In genomic region chr4:26131711-26132110, GRCh38 we compare ENCODE assay signal across 11 cellular contexts.
DNase-seq lines count a peak whose midpoint lies in the region; ATAC-seq and TF ChIP-seq lines count a peak whose summit lies in the region.
"Had no signal": no experiment of that assay in that cellular context is flagged by ENCODE, and none has a peak within 500 bp of the region (broad histone marks: within the 10 kb centered on the region; RNA-seq: fewer than 3 reads in every experiment).

No MANE protein-coding gene starts in this region.

- no peaks in the 10 kb centered on the region for H3K79me2 ChIP-seq in Loucy (ENCODE audit: insufficient read depth, low read length)

- no peaks in the 10 kb centered on the region for H3F3A ChIP-seq in Loucy (ENCODE audit: low read depth)

- H3K27me3 ChIP-seq in Loucy (ENCODE audit: insufficient read depth, low read length, poor library complexity, severe bottlenecking) (no peaks in the 10 kb centered on the region), testis (no peaks in the 10 kb centered on the region)
- H3K27me3 ChIP-seq: heart left ventricle had no signal

- DNase-seq in stimulated activated CD8-positive, alpha-beta memory T cell treated with anti-CD3 and anti-CD28 coated beads, Interleukin-12 subunit alpha, Interleukin-12 subunit beta, amount 100 ng/mL, for 1 hour (ENCODE audit: low read depth) = peak; percentile 12
- DNase-seq in testis (no peak), NCI-H446 treated with DMSO at 0.1 percent for 48 hours (lab: John Stamatoyannopoulos, UW) (no peak), DMS 273 treated with DMSO at 0.1 percent for 48 hours (lab: John Stamatoyannopoulos, UW) (no peak)
- DNase-seq: heart left ventricle; stimulated activated CD4-positive, alpha-beta T cell treated with anti-CD3 and anti-CD28 coated beads, Interleukin-4, amount 100 ng/mL, for 1 hour; WERI-Rb-1 had no signal

- 74 to 87% methylated on average over 6 of the region's 6 CpGs for WGBS in testis, 2 donors

- H3K27ac ChIP-seq in testis = no peak overlapping the region
- H3K27ac ChIP-seq: heart left ventricle, WERI-Rb-1 had no signal

- no peaks in the 10 kb centered on the region for H3K36me3 ChIP-seq in Loucy (ENCODE audit: insufficient read depth, low read length)
- H3K36me3 ChIP-seq in testis (ENCODE audit: low read depth, missing control alignments) = no peaks in the 10 kb centered on the region
- H3K36me3 ChIP-seq: heart left ventricle, WERI-Rb-1 had no signal

- H3K9me3 ChIP-seq in Loucy (ENCODE audit: insufficient read depth, low read depth, low read length) = no peaks in the 10 kb centered on the region
- H3K9me3 ChIP-seq in testis = no peaks in the 10 kb centered on the region

- peak overlapping the region; percentile 25 for H3K4me2 ChIP-seq in Loucy (ENCODE audit: low read depth, low read length, poor library complexity, severe bottlenecking)

- no peak overlapping the region for H3K4me3 ChIP-seq in Loucy (ENCODE audit: low read length, poor library complexity, severe bottlenecking)
- H3K4me3 ChIP-seq in testis = no peak overlapping the region
- H3K4me3 ChIP-seq: heart left ventricle had no signal

- ATAC-seq in GM18867 (IDR thresholded peaks at IDR 0.05; ENCODE audit: unreplicated experiment) (peak; percentile 62), GM21717 (IDR thresholded peaks at IDR 0.05; ENCODE audit: unreplicated experiment) (peak; percentile 57), HG03378 (IDR thresholded peaks at IDR 0.05; ENCODE audit: unreplicated experiment) (no peak)
- ATAC-seq: heart left ventricle had no signal

- H3K4me1 ChIP-seq in Loucy (ENCODE audit: insufficient read depth, low read length, poor library complexity, severe bottlenecking) (peaks cover 12% of the 10 kb centered on the region), testis (no peaks in the 10 kb centered on the region)
- H3K4me1 ChIP-seq: heart left ventricle had no signal

- intact Hi-C loops in testis (cut with DNase I; ENCODE audit: low total_unique reads) = no loop called here

- H3K9ac ChIP-seq in Loucy (ENCODE audit: low read depth, low read length, poor library complexity, severe bottlenecking) = no peak overlapping the region

- no peak overlapping the region for H2AFZ ChIP-seq in Loucy (ENCODE audit: low read length)

- TF ChIP-seq CTCF in Loucy (conservative IDR thresholded peaks at IDR 0.05; ENCODE audit: low read length) = no peak
- no peak for TF ChIP-seq CTCF in testis (IDR thresholded peaks at IDR 0.05)

- H4K20me1 ChIP-seq in Loucy (ENCODE audit: insufficient read depth, low read length, poor library complexity, severe bottlenecking) = no peaks in the 10 kb centered on the region

- H3K9me2 ChIP-seq in Loucy (replicated peaks; ENCODE audit: low read depth, low read length) = no peaks in the 10 kb centered on the region

- TF ChIP-seq POLR2A in testis (IDR thresholded peaks at IDR 0.05) = no peak
